1 cellular context compared by ENCODE assay signal in genomic region chr19:49874503-49875157, GRCh38.
TF ChIP-seq lines count a peak whose summit lies in the region.

No MANE protein-coding gene starts in this region.

TF ChIP-seq in WTC11, 78 proteins besides CTCF, POLR2A, EP300 and RAD21 (continued from another document):
- no peak for TF ChIP-seq ZMAT4 (CRISPR knock-in tag; IDR thresholded peaks at IDR 0.05)
- no peak for TF ChIP-seq ELF4 (CRISPR knock-in tag; IDR thresholded peaks at IDR 0.05; ENCODE audit: low read depth)
- TF ChIP-seq IRF1 (CRISPR knock-in tag; IDR thresholded peaks at IDR 0.05) = no peak
